ENCODE assay signal across 23 cellular contexts in the genomic region with DNA sequence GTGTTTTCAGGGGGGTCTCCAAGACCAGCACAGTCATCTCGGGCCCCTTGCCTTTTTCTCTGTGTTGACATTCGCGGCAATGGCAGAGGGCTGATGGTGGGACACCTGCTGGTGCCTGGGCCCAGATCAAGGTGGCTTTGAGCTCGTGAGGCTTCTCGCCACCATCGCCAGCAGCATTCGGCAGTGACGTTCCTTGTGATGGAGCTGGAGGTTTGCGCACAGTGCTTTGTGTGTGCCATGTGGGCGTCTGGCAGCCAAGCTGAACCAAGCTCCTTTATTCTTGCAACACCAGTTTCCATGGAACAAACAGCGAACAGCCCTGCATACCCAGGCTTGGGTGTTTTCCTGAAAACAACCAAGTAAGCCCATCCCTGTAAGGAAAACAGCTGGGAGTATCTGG.
"Had no signal": no experiment of that assay in that cellular context is flagged by ENCODE, and none has a peak within 500 bp of the region (broad histone marks: within the 10 kb centered on the region; RNA-seq: fewer than 3 reads in every experiment).

No MANE protein-coding gene starts in this region.

- H3K4me1 ChIP-seq: gastrocnemius medialis, prostate gland, sigmoid colon, tibial nerve had no signal

- H3K27me3 ChIP-seq: hepatocyte, tibial nerve had no signal

- H2AFZ ChIP-seq: hepatocyte had no signal

- DNase-seq: activated CD4-positive, alpha-beta memory T cell treated with anti-CD3 and anti-CD28 coated beads for 36 hours; activated CD4-positive, alpha-beta T cell treated with anti-CD3 and anti-CD28 coated beads for 48 hours; activated gamma-delta T cell treated with Interleukin-2 at 50 U/mL for 16 hours; activated naive CD4-positive, alpha-beta T cell treated with anti-CD3 and anti-CD28 coated beads, Interleukin-2, amount 50 U/mL, for 16 hours; activated T-cell treated with anti-CD3 and anti-CD28 coated beads, Interleukin-2, amount 50 U/mL, for 4 hours; dermis blood vessel endothelial cell; effector CD4-positive, alpha-beta T cell; gastrocnemius medialis; islet precursor cell; left colon; natural killer cell; retina; sigmoid colon; stimulated activated naive CD4-positive, alpha-beta T cell had no signal

- H3K9me3 Mint-ChIP-seq: activated T-cell treated with anti-CD3 and anti-CD28 coated beads, Interleukin-2, amount 50 U/mL, for 4 hours had no signal

- H3K4me3 Mint-ChIP-seq: activated CD4-positive, alpha-beta memory T cell treated with anti-CD3 and anti-CD28 coated beads for 36 hours; activated T-cell treated with anti-CD3 and anti-CD28 coated beads, Interleukin-2, amount 50 U/mL, for 4 hours; activated T-helper 17 cell treated with anti-CD3 and anti-CD28 coated beads, Interleukin-2, amount 50 U/mL, for 72 hours; central memory CD8-positive, alpha-beta T cell; memory B cell; natural killer cell had no signal

- H3K36me3 Mint-ChIP-seq: activated CD4-positive, alpha-beta memory T cell treated with anti-CD3 and anti-CD28 coated beads for 36 hours; memory B cell; natural killer cell had no signal

- H3K4me3 ChIP-seq: gastrocnemius medialis, hepatocyte, prostate gland, sigmoid colon, smooth muscle cell, tibial nerve had no signal

- H3K79me2 ChIP-seq: hepatocyte had no signal

- ATAC-seq: activated T-cell treated with anti-CD3 and anti-CD28 coated beads, Interleukin-2, amount 50 U/mL, for 4 hours; activated T-helper 17 cell treated with anti-CD3 and anti-CD28 coated beads, Interleukin-2, amount 50 U/mL, for 72 hours; gastrocnemius medialis; left colon; natural killer cell had no signal

- H3K27ac ChIP-seq: epithelial cell of prostate, gastrocnemius medialis, hepatocyte, prostate gland, sigmoid colon, tibial nerve, VCaP had no signal

- H3K9me3 ChIP-seq: gastrocnemius medialis, prostate gland, sigmoid colon, tibial nerve had no signal

- H3K36me3 ChIP-seq: gastrocnemius medialis, prostate gland, sigmoid colon, tibial nerve had no signal

- H3K4me2 ChIP-seq: hepatocyte, smooth muscle cell had no signal

- H3K27ac Mint-ChIP-seq: activated CD4-positive, alpha-beta memory T cell treated with anti-CD3 and anti-CD28 coated beads for 36 hours; activated T-helper 17 cell treated with anti-CD3 and anti-CD28 coated beads, Interleukin-2, amount 50 U/mL, for 72 hours; memory B cell; natural killer cell had no signal
